In genomic region chr1:50747394-50747793, GRCh38 we compare ENCODE assay signal across 22 cellular contexts.
"Had no signal": no experiment of that assay in that cellular context is flagged by ENCODE, and none has a peak within 500 bp of the region (broad histone marks: within the 10 kb centered on the region; RNA-seq: fewer than 3 reads in every experiment).

No MANE protein-coding gene starts in this region.

- H2AFZ ChIP-seq: hepatocyte had no signal

- H3K27me3 ChIP-seq: dorsolateral prefrontal cortex, foreskin keratinocyte, gastroesophageal sphincter, heart left ventricle, hepatocyte, ovary, stomach, thyroid gland, vagina had no signal

- H3K27ac ChIP-seq: dorsolateral prefrontal cortex, foreskin keratinocyte, gastroesophageal sphincter, heart left ventricle, hepatocyte, left ventricle myocardium inferior, lower lobe of right lung, ovary, stomach, thyroid gland, vagina had no signal

- H3K36me3 ChIP-seq: ovary, thyroid gland, vagina had no signal

- H3K4me3 ChIP-seq: dorsolateral prefrontal cortex, gastroesophageal sphincter, heart left ventricle, hepatocyte, left ventricle myocardium inferior, lower lobe of right lung, ovary, stomach, thyroid gland, vagina had no signal

- FAIRE-seq: colon, kidney had no signal

- DNase-seq: dorsolateral prefrontal cortex; effector CD4-positive, alpha-beta T cell; foreskin keratinocyte; heart left ventricle; kidney; left ventricle myocardium inferior; lower lobe of right lung; natural killer cell; occipital lobe; ovary; stimulated activated CD4-positive, alpha-beta T cell treated with anti-CD3 and anti-CD28 coated beads, Interleukin-2, amount 100 ng/mL, for 24 hours; stimulated activated CD4-positive, alpha-beta T cell treated with anti-CD3 and anti-CD28 coated beads, Interleukin-4, amount 100 ng/mL, for 24 hours; stimulated activated naive CD4-positive, alpha-beta T cell treated with Interleukin-2 at 50 U/mL for 16 hours; stomach; thyroid gland; trophoblast cell had no signal

- ATAC-seq: foreskin keratinocyte; gastroesophageal sphincter; heart left ventricle; lower lobe of right lung; natural killer cell; sciatic nerve; stimulated activated effector memory CD8-positive, alpha-beta T cell treated with anti-CD3 and anti-CD28 coated beads, Interleukin-12 subunit alpha, Interleukin-12 subunit beta, amount 100 ng/mL, for 72 hours had no signal

- H3K9me3 ChIP-seq: gastroesophageal sphincter, heart left ventricle, left ventricle myocardium inferior, lower lobe of right lung, ovary, stomach, thyroid gland, vagina had no signal

- H3K79me2 ChIP-seq: hepatocyte had no signal

- H3K4me1 ChIP-seq: gastroesophageal sphincter, heart left ventricle, left ventricle myocardium inferior, lower lobe of right lung, stomach, thyroid gland, vagina had no signal

- H3K4me2 ChIP-seq: hepatocyte had no signal
